9 cellular contexts compared by ENCODE assay signal in genomic region chr22:50299724-50300619, GRCh38. TPM values are rescaled to one million over a fixed set of nuclear protein-coding genes. Genes with fewer than 3 reads are reported as not detected.
A peak's percentile ranks its signal among the peaks of the same experiment; 100 is the strongest.
DNase-seq lines count a peak whose midpoint lies in the region; ATAC-seq and TF ChIP-seq lines count a peak whose summit lies in the region.
"Had no signal": no experiment of that assay in that cellular context is flagged by ENCODE, and none has a peak within 500 bp of the region (broad histone marks: within the 10 kb centered on the region; RNA-seq: fewer than 3 reads in every experiment).

No MANE protein-coding gene starts in this region.

- H3K27ac ChIP-seq in RWPE2 (ENCODE audit: poor library complexity, severe bottlenecking) (peak overlapping the region; percentile 99), right cardiac atrium (ENCODE audit: low read length) (no peak overlapping the region), prostate gland (peak overlapping the region; percentile 60)

- peaks cover 25% of the 10 kb centered on the region for H3K36me3 ChIP-seq in RWPE2 (ENCODE audit: low read depth)
- H3K36me3 ChIP-seq in prostate gland: no peaks in the 10 kb centered on the region

- intact Hi-C loops in CD14-positive monocyte (cut with micrococcal nuclease) (loop anchor here in 1 of 2 donors (5.0 to 10.0 kb wide), 2 partner anchors 232 to 335 kb away; partner anchors contain the start of genes PIM3 and TYMP), right cardiac atrium (cut with DNase I) (no loop called here), prostate gland (cut with DNase I) (no loop called here)

- H3K4me1 Mint-ChIP-seq in CD14-positive monocyte: peaks cover 67% of the 10 kb centered on the region
- no peaks in the 10 kb centered on the region for H3K4me1 Mint-ChIP-seq in natural killer cell treated with Interleukin-12 subunit alpha and Interleukin-12 subunit beta and Interleukin-15 and Interleukin-18, amount 100 ng/mL, for 72 hours (ENCODE audit: low read depth in 2 of 2)

- H3K27ac Mint-ChIP-seq in CD14-positive monocyte: no peak overlapping the region
- H3K27ac Mint-ChIP-seq in natural killer cell treated with Interleukin-12 subunit alpha and Interleukin-12 subunit beta and Interleukin-15 and Interleukin-18, amount 100 ng/mL, for 72 hours: no peak overlapping the region

- peaks cover 15 to 41% of the 10 kb centered on the region in 2 donors for H3K36me3 Mint-ChIP-seq in CD14-positive monocyte
- no peaks in the 10 kb centered on the region for H3K36me3 Mint-ChIP-seq in natural killer cell treated with Interleukin-12 subunit alpha and Interleukin-12 subunit beta and Interleukin-15 and Interleukin-18, amount 100 ng/mL, for 72 hours

- no peaks in the 10 kb centered on the region for H3K27me3 ChIP-seq in RWPE2 (ENCODE audit: insufficient read depth, poor library complexity, severe bottlenecking)
- no peaks in the 10 kb centered on the region for H3K27me3 ChIP-seq in right cardiac atrium (ENCODE audit: control insufficient read depth, insufficient read depth)
- H3K27me3 ChIP-seq in prostate gland (replicated peaks; ENCODE audit: insufficient read depth): no peaks in the 10 kb centered on the region

- TF ChIP-seq POLR2A in prostate gland (IDR thresholded peaks at IDR 0.05): no peak

- 31% methylated on average over 99 of the region's 99 CpGs for WGBS in right cardiac atrium
- WGBS in prostate gland: 42% methylated on average over 73 of the region's 99 CpGs

- no peaks in the 10 kb centered on the region for H3K9me3 ChIP-seq in RWPE2 (ENCODE audit: severe bottlenecking)
- no peaks in the 10 kb centered on the region for H3K9me3 ChIP-seq in right cardiac atrium (ENCODE audit: control insufficient read depth, low read length)
- no peaks in the 10 kb centered on the region for H3K9me3 ChIP-seq in prostate gland

- no peak for ATAC-seq in RWPE2 (ENCODE audit: low read depth)
- ATAC-seq in right cardiac atrium: peak in 1 of 2 donors; percentile 6
- ATAC-seq in GM21367 (IDR thresholded peaks at IDR 0.05; ENCODE audit: unreplicated experiment): no peak
- ATAC-seq in natural killer cell treated with Interleukin-12 subunit alpha and Interleukin-12 subunit beta and Interleukin-15 and Interleukin-18, amount 100 ng/mL, for 72 hours: no peak

- H3K9me3 Mint-ChIP-seq in CD14-positive monocyte: peaks cover 0 to 2% (median 0%) of the 10 kb centered on the region in 7 donors
- H3K9me3 Mint-ChIP-seq in natural killer cell treated with Interleukin-12 subunit alpha and Interleukin-12 subunit beta and Interleukin-15 and Interleukin-18, amount 100 ng/mL, for 72 hours: no peaks in the 10 kb centered on the region

- H3K4me1 ChIP-seq in RWPE2 (ENCODE audit: insufficient read depth, poor library complexity, severe bottlenecking) (peaks cover 43% of the 10 kb centered on the region), right cardiac atrium (ENCODE audit: control insufficient read depth, insufficient read depth, low read length) (peaks cover 6% of the 10 kb centered on the region), prostate gland (replicated peaks) (peaks cover 72% of the 10 kb centered on the region)

- H3K4me3 ChIP-seq in RWPE2 (ENCODE audit: severe bottlenecking) (no peak overlapping the region), right cardiac atrium (ENCODE audit: low read length) (peak overlapping the region; percentile 47), prostate gland (peak overlapping the region; percentile 3 to 16)

- no peak for TF ChIP-seq CTCF in CD14-positive monocyte (IDR thresholded peaks at IDR 0.05)
- TF ChIP-seq CTCF in RWPE2 (IDR thresholded peaks at IDR 0.05; ENCODE audit: poor library complexity, severe bottlenecking): no peak
- TF ChIP-seq CTCF in prostate gland (IDR thresholded peaks at IDR 0.05): no peak

- peak overlapping the region; percentile 59 to 96 for H3K4me3 Mint-ChIP-seq in CD14-positive monocyte
- no peak overlapping the region for H3K4me3 Mint-ChIP-seq in natural killer cell treated with Interleukin-12 subunit alpha and Interleukin-12 subunit beta and Interleukin-15 and Interleukin-18, amount 100 ng/mL, for 72 hours

- H3K27me3 Mint-ChIP-seq in CD14-positive monocyte (ENCODE audit: low read depth in 3 of 3): peaks cover 0 to 1% (median 0%) of the 10 kb centered on the region in 3 donors
- peaks cover 0 to 10% of the 10 kb centered on the region in 2 donors for H3K27me3 Mint-ChIP-seq in natural killer cell treated with Interleukin-12 subunit alpha and Interleukin-12 subunit beta and Interleukin-15 and Interleukin-18, amount 100 ng/mL, for 72 hours

- DNase-seq in CD14-positive monocyte (ENCODE audit: low spot score) (no peak), RWPE2 (ENCODE audit: low spot score) (no peak), right cardiac atrium (peak; percentile 42 to 81 (median 77)), prostate gland (ENCODE audit: low spot score) (no peak), HUDEP-2 (lab: John Stamatoyannopoulos, UW; ENCODE audit: unreplicated experiment in 76 of 76) (no peak)
- no peak for DNase-seq in natural killer cell treated with Interleukin-12 subunit alpha and Interleukin-12 subunit beta and Interleukin-15 and Interleukin-18, amount 100 ng/mL, for 72 hours (ENCODE audit: low spot score)
- DNase-seq in effector CD4-positive, alpha-beta T cell: no peak
- DNase-seq: NCI-H1105 had no signal

RNA-seq across cellular contexts. Expression of gene PLXNB2, which starts 7.5 kb away (rescaled TPM):
- polyA plus RNA-seq in CD14-positive monocyte (10 to 100 TPM; 38.2 to 70.5 TPM), right cardiac atrium (60.0 TPM)
- total RNA-seq in right cardiac atrium (100 to 1,000 TPM in 1 of 4 donors, 10 to 100 TPM in 3; 80.7 to 110 (median 90.6) TPM), prostate gland (100 to 1,000 TPM; 259 to 309 TPM)
- 1 to 10 TPM; 4.4 to 5.5 TPM for total RNA-seq in natural killer cell treated with Interleukin-12 subunit alpha and Interleukin-12 subunit beta and Interleukin-15 and Interleukin-18, amount 100 ng/mL, for 72 hours

RNA-seq across cellular contexts. Expression of gene DENND6B, which starts 26.8 kb away (rescaled TPM):
- polyA plus RNA-seq in CD14-positive monocyte (1 to 10 TPM; 1.7 to 2.1 TPM), right cardiac atrium (2.4 TPM)
- total RNA-seq in right cardiac atrium (1 to 10 TPM; 2.0 to 3.1 (median 2.5) TPM), prostate gland (10 to 100 TPM in 1 of 2 donors, 1 to 10 TPM in 1; 9.6 to 19.6 TPM)
- 1 to 10 TPM; 2.2 TPM for total RNA-seq in natural killer cell treated with Interleukin-12 subunit alpha and Interleukin-12 subunit beta and Interleukin-15 and Interleukin-18, amount 100 ng/mL, for 72 hours

RNA-seq across cellular contexts. Expression of gene MAPK11, which starts 29.8 kb away (rescaled TPM):
- not detected for polyA plus RNA-seq in CD14-positive monocyte
- total RNA-seq in right cardiac atrium: 1 to 10 TPM; 6.4 to 7.9 (median 7.4) TPM
- polyA plus RNA-seq in right cardiac atrium: 8.8 TPM
- total RNA-seq in prostate gland: 10 to 100 TPM; 11.4 to 14.1 TPM
- 10 to 100 TPM; 10.2 to 15.1 TPM for total RNA-seq in natural killer cell treated with Interleukin-12 subunit alpha and Interleukin-12 subunit beta and Interleukin-15 and Interleukin-18, amount 100 ng/mL, for 72 hours

RNA-seq across cellular contexts. Expression of gene MAPK12, which starts 38.5 kb away (rescaled TPM):
- polyA plus RNA-seq in CD14-positive monocyte (under 1 TPM; 0.06 to 0.13 TPM), right cardiac atrium (15.2 TPM)
- total RNA-seq in right cardiac atrium (10 to 100 TPM; 10.5 to 14.8 (median 11.2) TPM), prostate gland (10 to 100 TPM in 1 of 2 donors, 1 to 10 TPM in 1; 8.4 to 18.0 TPM)
- 1 to 10 TPM; 1.6 to 9.0 TPM for total RNA-seq in natural killer cell treated with Interleukin-12 subunit alpha and Interleukin-12 subunit beta and Interleukin-15 and Interleukin-18, amount 100 ng/mL, for 72 hours

RNA-seq across cellular contexts. Expression of gene PPP6R2, which starts 43.2 kb away (rescaled TPM):
- 10 to 100 TPM in 1 of 2 donors, 1 to 10 TPM in 1; 9.1 to 10.3 TPM for polyA plus RNA-seq in CD14-positive monocyte
- 10 to 100 TPM; 40.1 to 50.2 (median 44.6) TPM for total RNA-seq in right cardiac atrium
- 36.2 TPM for polyA plus RNA-seq in right cardiac atrium
- 100 to 1,000 TPM in 1 of 2 donors, 10 to 100 TPM in 1; 80.6 to 107 TPM for total RNA-seq in prostate gland
- 100 to 1,000 TPM in 1 of 2 donors, 10 to 100 TPM in 1; 61.1 to 100 TPM for total RNA-seq in natural killer cell treated with Interleukin-12 subunit alpha and Interleukin-12 subunit beta and Interleukin-15 and Interleukin-18, amount 100 ng/mL, for 72 hours

Comparison
In these comparisons a context has a peak if more than half of its experiments do, and no peak if none do; other contexts are left out.
1. DNase-seq: peak in right cardiac atrium (3 of 3); none in CD14-positive monocyte (single experiment), RWPE2 (single experiment), prostate gland (single experiment), HUDEP-2 (0 of 76), natural killer cell treated with Interleukin-12 subunit alpha and Interleukin-12 subunit beta and Interleukin-15 and Interleukin-18, amount 100 ng/mL, for 72 hours (single experiment) and effector CD4-positive, alpha-beta T cell (single experiment).
2. RNA of gene PLXNB2, which starts 7.5 kb away (total RNA-seq): 259 to 309 TPM in prostate gland and 80.7 to 110 TPM in right cardiac atrium; 4.4 to 5.5 TPM in natural killer cell treated with Interleukin-12 subunit alpha and Interleukin-12 subunit beta and Interleukin-15 and Interleukin-18, amount 100 ng/mL, for 72 hours; every median in the first group is over 10 times any median in the second.